Comparison of ENCODE assay signal across 8 cellular contexts in genomic region chr2:133171396-133172004, GRCh38.
DNase-seq lines count a peak whose midpoint lies in the region; ATAC-seq, FAIRE-seq and TF ChIP-seq lines count a peak whose summit lies in the region.

No MANE protein-coding gene starts in this region.

- DNase-seq in D721Med (ENCODE audit: insufficient read length, low spot score) (no peak), NCI-H2196 treated with DMSO at 0.1 percent for 48 hours (lab: John Stamatoyannopoulos, UW; ENCODE audit: unreplicated experiment) (peak; percentile 32), astrocyte of the spinal cord (ENCODE audit: low read depth, low spot score) (peak; percentile 80), kidney glomerular epithelial cell (lab: John Stamatoyannopoulos, UW) (peak; percentile 52)
- DNase-seq in activated T-cell treated with anti-CD3 and anti-CD28 coated beads, Interleukin-2, amount 50 U/mL, for 48 hours: no peak

- H3K36me3 ChIP-seq in HEK293 (ENCODE audit: control insufficient read depth in 2 of 2, insufficient read depth in 1 of 2, low read length in 2 of 2): no peaks in the 10 kb centered on the region

- FAIRE-seq in D721Med (lab: Jason Lieb, UNC): peak; percentile 94

- in situ Hi-C loops in astrocyte of the spinal cord (cut with HindIII; ENCODE audit: low sequenced_read_pairs): no loop called here

- no peak overlapping the region for H3K4me3 ChIP-seq in HEK293 (ENCODE audit: low read depth, low read length)
- H3K4me3 ChIP-seq in astrocyte of the spinal cord (ENCODE audit: low read depth, low read length): no peak overlapping the region

- no peaks in the 10 kb centered on the region for H3K9me3 ChIP-seq in HEK293 (ENCODE audit: control insufficient read depth, insufficient read depth, low read depth, low read length)

- CTCF ChIA-PET in HEK293 (lab: Yijun Ruan, JAX): interaction anchor here (0.6 to 4.1 kb wide), 14 partner anchors 15 to 1405 kb away, joined by 3 to 41 read pairs (median 3); no protein-coding TSS in a partner anchor

- ATAC-seq in HG03520 (IDR thresholded peaks at IDR 0.05; ENCODE audit: unreplicated experiment) (no peak), HG03108 (IDR thresholded peaks at IDR 0.05; ENCODE audit: unreplicated experiment) (no peak)

- TF ChIP-seq CTCF in D721Med (IDR thresholded peaks at IDR 0.05; ENCODE audit: insufficient read depth, missing control alignments) (peak; percentile 84), HEK293 (tag by site-specific recombination; IDR thresholded peaks at IDR 0.05) (peak; percentile 50; the same call in 1 of the 2 replicates), astrocyte of the spinal cord (IDR thresholded peaks at IDR 0.05; ENCODE audit: low read depth, low read length) (peak; percentile 58)

- no peak overlapping the region for H3K27ac ChIP-seq in HEK293 (ENCODE audit: extremely low read depth, low read depth, low read length)

- POLR2A ChIA-PET in HEK293 (lab: Yijun Ruan, JAX): interaction anchor here (1.8 to 1.9 kb wide), 2 partner anchors 502 to 673 kb away, joined by 5 read pairs; partner anchors contain the start of gene LYPD1

- H3K4me1 ChIP-seq in HEK293 (ENCODE audit: control insufficient read depth, insufficient read depth, low read length): no peaks in the 10 kb centered on the region

TF ChIP-seq in HEK293, 187 proteins besides CTCF, POLR2A, EP300 and RAD21:
- TF ChIP-seq GLIS1 (tag by site-specific recombination; IDR thresholded peaks at IDR 0.05) (peak; percentile 30; the same call in 1 of the 2 replicates), ZNF707 (tag by site-specific recombination; IDR thresholded peaks at IDR 0.05) (no peak), ZNF777 (tag by site-specific recombination; IDR thresholded peaks at IDR 0.05; ENCODE audit: borderline replicate concordance) (no peak), ZNF654 (tag by site-specific recombination; IDR thresholded peaks at IDR 0.05; ENCODE audit: low read depth) (peak; percentile 82), PRDM10 (tag by site-specific recombination; IDR thresholded peaks at IDR 0.05) (no peak)

Comparison
In these comparisons a context has a peak if more than half of its experiments do, and no peak if none do; other contexts are left out.
1. DNase-seq: peak in NCI-H2196 treated with DMSO at 0.1 percent for 48 hours (single experiment), astrocyte of the spinal cord (single experiment) and kidney glomerular epithelial cell (single experiment); none in D721Med (single experiment) and activated T-cell treated with anti-CD3 and anti-CD28 coated beads, Interleukin-2, amount 50 U/mL, for 48 hours (0 of 2).
2. Peak in every context shown above with its lines, with median percentiles within 50 percentile points of each other: CTCF ChIP-seq.